ENCODE assay signal across 8 cellular contexts in genomic region chr12:66688836-66689439, GRCh38. TPM values are rescaled to one million over a fixed set of nuclear protein-coding genes. Genes with fewer than 3 reads are reported as not detected.
DNase-seq lines count a peak whose midpoint lies in the region; ATAC-seq and TF ChIP-seq lines count a peak whose summit lies in the region.

No MANE protein-coding gene starts in this region.

- H3K4me1 Mint-ChIP-seq in Caco-2 (ENCODE audit: low read depth, unreplicated experiment) (no peaks in the 10 kb centered on the region), immature natural killer cell (no peaks in the 10 kb centered on the region)
- H3K4me1 Mint-ChIP-seq in stimulated activated effector memory CD8-positive, alpha-beta T cell treated with anti-CD3 and anti-CD28 coated beads, Interleukin-12 subunit alpha, Interleukin-12 subunit beta, amount 100 ng/mL, for 72 hours: no peaks in the 10 kb centered on the region

- intact Hi-C loops in Caco-2 (cut with micrococcal nuclease; ENCODE audit: unreplicated experiment): loop anchor here (1.0 to 10.0 kb wide), 3 partner anchors 172 to 534 kb away; no protein-coding TSS in a partner anchor

- POLR2A ChIA-PET in Caco-2 (lab: Charles Lee): no interaction called here

- H3K27ac Mint-ChIP-seq in Caco-2 (ENCODE audit: unreplicated experiment) (no peak overlapping the region), immature natural killer cell (no peak overlapping the region)
- H3K27ac Mint-ChIP-seq in stimulated activated effector memory CD8-positive, alpha-beta T cell treated with anti-CD3 and anti-CD28 coated beads, Interleukin-12 subunit alpha, Interleukin-12 subunit beta, amount 100 ng/mL, for 72 hours: no peak overlapping the region

- ATAC-seq in GM19328 (IDR thresholded peaks at IDR 0.05; ENCODE audit: unreplicated experiment): peak; percentile 72
- ATAC-seq in stimulated activated effector memory CD8-positive, alpha-beta T cell treated with anti-CD3 and anti-CD28 coated beads, Interleukin-12 subunit alpha, Interleukin-12 subunit beta, amount 100 ng/mL, for 72 hours: peak; percentile 70

- H3K4me3 ChIP-seq in Caco-2 (ENCODE audit: low read depth, low read length) (no peak overlapping the region), astrocyte of the cerebellum (ENCODE audit: low read depth, low read length) (no peak overlapping the region)

- TF ChIP-seq CTCF in Caco-2 (IDR thresholded peaks at IDR 0.05; ENCODE audit: insufficient read depth in 1 of 2, low read depth in 1 of 2, low read length in 1 of 2, severe bottlenecking in 1 of 2, unreplicated experiment in 1 of 2) (peak; percentile 66 to 87), astrocyte of the cerebellum (IDR thresholded peaks at IDR 0.05; ENCODE audit: low read depth, low read length, missing control alignments) (peak; percentile 61)

- CTCF ChIA-PET in Caco-2 (lab: Charles Lee): interaction anchor here (1.0 kb wide), 1 partner anchor 172 kb away, joined by 4 read pairs; no protein-coding TSS in a partner anchor

- no peak overlapping the region for H3K4me3 Mint-ChIP-seq in Caco-2 (ENCODE audit: unreplicated experiment)
- H3K4me3 Mint-ChIP-seq in immature natural killer cell: no peak overlapping the region
- H3K4me3 Mint-ChIP-seq in stimulated activated effector memory CD8-positive, alpha-beta T cell treated with anti-CD3 and anti-CD28 coated beads, Interleukin-12 subunit alpha, Interleukin-12 subunit beta, amount 100 ng/mL, for 72 hours: no peak overlapping the region

- peak; percentile 81 to 82 for DNase-seq in Caco-2
- DNase-seq in HPDE6-E6E7 (ENCODE audit: extremely low spot score): peak; percentile 58
- peak; percentile 14 for DNase-seq in NOMO-1 treated with dmso at 0.1 percent for 144 hours (lab: John Stamatoyannopoulos, UW; ENCODE audit: unreplicated experiment)
- no peak for DNase-seq in astrocyte of the cerebellum (ENCODE audit: low read depth)
- DNase-seq in immature natural killer cell: peak; percentile 29 to 39 (median 38)
- no peak for DNase-seq in stimulated activated effector memory CD8-positive, alpha-beta T cell treated with anti-CD3 and anti-CD28 coated beads, Interleukin-12 subunit alpha, Interleukin-12 subunit beta, amount 100 ng/mL, for 72 hours (ENCODE audit: low spot score in 2 of 2)
- DNase-seq in T1000 (lab: John Stamatoyannopoulos, UW): no peak

- H3K9me3 ChIP-seq in Caco-2: no peaks in the 10 kb centered on the region

- H3K27me3 ChIP-seq in Caco-2 (replicated peaks; ENCODE audit: control insufficient read depth, insufficient read depth, low read length): no peaks in the 10 kb centered on the region

- H3K9me3 Mint-ChIP-seq in Caco-2 (ENCODE audit: unreplicated experiment): no peaks in the 10 kb centered on the region
- H3K9me3 Mint-ChIP-seq in immature natural killer cell: no peaks in the 10 kb centered on the region
- no peaks in the 10 kb centered on the region for H3K9me3 Mint-ChIP-seq in stimulated activated effector memory CD8-positive, alpha-beta T cell treated with anti-CD3 and anti-CD28 coated beads, Interleukin-12 subunit alpha, Interleukin-12 subunit beta, amount 100 ng/mL, for 72 hours

- H3K27me3 Mint-ChIP-seq in Caco-2 (ENCODE audit: insufficient read depth, unreplicated experiment): peaks cover 11% of the 10 kb centered on the region
- H3K27me3 Mint-ChIP-seq in immature natural killer cell (ENCODE audit: low read depth in 3 of 3): peaks cover 0 to 7% (median 0%) of the 10 kb centered on the region in 3 donors

- no peaks in the 10 kb centered on the region for H3K4me1 ChIP-seq in Caco-2

- H3K36me3 ChIP-seq in Caco-2 (ENCODE audit: control insufficient read depth, insufficient read depth, low read length): no peaks in the 10 kb centered on the region

- in situ Hi-C loops in astrocyte of the cerebellum (cut with HindIII; ENCODE audit: low sequenced_read_pairs): no loop called here

- no peaks in the 10 kb centered on the region for H3K36me3 Mint-ChIP-seq in Caco-2 (ENCODE audit: insufficient read depth, unreplicated experiment)
- H3K36me3 Mint-ChIP-seq in immature natural killer cell: no peaks in the 10 kb centered on the region
- no peaks in the 10 kb centered on the region for H3K36me3 Mint-ChIP-seq in stimulated activated effector memory CD8-positive, alpha-beta T cell treated with anti-CD3 and anti-CD28 coated beads, Interleukin-12 subunit alpha, Interleukin-12 subunit beta, amount 100 ng/mL, for 72 hours

- BruUV-seq in Caco-2 (replicated peaks; lab: Mats Ljungman, UMichigan): no TSS peak

RNA-seq across cellular contexts. Expression of gene GRIP1, which starts 10.1 kb away (rescaled TPM):
- 0.23 and 0.70 TPM in 2 replicates for total RNA-seq in Caco-2 (2022)
- polyA plus RNA-seq in immature natural killer cell: 1 to 10 TPM in 1 of 3 donors, under 1 TPM in 1, not detected in 1; 0.31 to 1.7 TPM

Comparison
In these comparisons a context has a peak if more than half of its experiments do, and no peak if none do; other contexts are left out.
1. DNase-seq: peak in Caco-2 (2 of 2), HPDE6-E6E7 (single experiment), NOMO-1 treated with dmso at 0.1 percent for 144 hours (single experiment) and immature natural killer cell (3 of 3); none in astrocyte of the cerebellum (single experiment), stimulated activated effector memory CD8-positive, alpha-beta T cell treated with anti-CD3 and anti-CD28 coated beads, Interleukin-12 subunit alpha, Interleukin-12 subunit beta, amount 100 ng/mL, for 72 hours (0 of 2) and T1000 (single experiment).